In the genomic region with DNA sequence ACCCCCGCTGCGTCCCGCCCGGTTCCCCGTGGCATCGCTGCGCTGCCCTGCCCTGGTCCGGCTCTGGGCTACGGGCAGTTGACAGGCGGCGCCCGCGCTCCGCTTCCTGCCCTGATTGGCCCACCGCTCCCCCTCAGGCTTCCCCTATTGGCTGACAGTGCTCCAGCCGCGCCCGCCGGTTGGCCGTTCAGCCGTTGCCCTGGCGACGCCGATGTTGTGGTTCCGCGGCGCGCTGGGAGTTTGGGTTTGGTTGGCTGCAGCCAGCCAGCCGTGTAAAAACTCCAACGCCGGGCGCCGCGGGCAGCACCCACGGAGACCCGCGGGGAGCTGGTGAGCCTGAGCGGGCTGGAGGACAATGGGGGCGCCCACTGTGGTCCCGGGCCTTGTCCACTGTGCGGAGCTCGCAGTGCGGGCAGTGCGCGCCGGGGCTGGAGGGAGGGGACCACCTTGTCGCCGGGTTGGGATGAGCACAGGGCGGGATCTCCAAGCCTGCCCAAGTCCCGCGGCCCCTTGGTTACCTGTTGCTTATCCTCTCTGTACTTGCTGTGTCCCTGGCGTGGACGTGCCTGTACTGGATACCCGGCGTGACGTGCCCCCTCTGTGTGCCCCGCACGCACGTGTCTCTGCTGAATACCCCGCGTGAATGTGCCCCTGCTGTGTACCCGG, we compare ENCODE assay signal across 8 cellular contexts. TPM values are rescaled to one million over a fixed set of nuclear protein-coding genes. Genes with fewer than 3 reads are reported as not detected.
A peak's percentile ranks its signal among the peaks of the same experiment; 100 is the strongest.
DNase-seq lines count a peak whose midpoint lies in the region; ATAC-seq and TF ChIP-seq lines count a peak whose summit lies in the region.

A gene (plus strand): TSS at position 243 of the 666 bp plus-strand sequence. CDS start 766 bp downstream, outside the sequence.

- H3K9me3 ChIP-seq in Karpas-422 (ENCODE audit: low read length) (no peaks in the 10 kb centered on the region), adrenal gland (replicated peaks in 1 of 3) (no peaks in the 10 kb centered on the region), left ventricle myocardium inferior (replicated peaks) (no peaks in the 10 kb centered on the region), tibial artery (no peaks in the 10 kb centered on the region)

- TF ChIP-seq CTCF in GM23338 (conservative IDR thresholded peaks at IDR 0.05; ENCODE audit: low read depth in 2 of 2) (peak in 1 of 2 experiments; percentile 31; a peak in 2 of 4 replicates), adrenal gland (IDR thresholded peaks at IDR 0.05) (peak in 1 of 6 experiments; percentile 19), left ventricle myocardium inferior (IDR thresholded peaks at IDR 0.05; ENCODE audit: borderline replicate concordance) (peak; percentile 47), tibial artery (IDR thresholded peaks at IDR 0.05) (peak; percentile 28 to 34)

- H3K9me3 Mint-ChIP-seq in GM23338: no peaks in the 10 kb centered on the region

- peaks cover 41% of the 10 kb centered on the region for H3K4me1 Mint-ChIP-seq in GM23338

- peaks cover 38% of the 10 kb centered on the region for H3K27me3 Mint-ChIP-seq in GM23338 (ENCODE audit: insufficient read depth, low read depth, poor library complexity)

- peak within 1 kb of the TSS; percentile 92 for H2AFZ ChIP-seq in GM23338
- no peak within 1 kb of the TSS for H2AFZ ChIP-seq in Karpas-422 (ENCODE audit: low read length)

- H3K4me3 ChIP-seq in GM23338: peak within 1 kb of the TSS; percentile 76
- H3K4me3 ChIP-seq in Karpas-422 (ENCODE audit: low read length): peak within 1 kb of the TSS; percentile 51; the same call in 1 of the 2 replicates
- H3K4me3 ChIP-seq in adrenal gland: peak within 1 kb of the TSS in 2 of 4 donors; percentile 25 to 55
- peak within 1 kb of the TSS; percentile 79 for H3K4me3 ChIP-seq in left ventricle myocardium inferior
- peak within 1 kb of the TSS; percentile 46 to 62 for H3K4me3 ChIP-seq in tibial artery

- TF ChIP-seq POLR2A in adrenal gland (IDR thresholded peaks at IDR 0.05): no peak

- peaks cover 5% of the 10 kb centered on the region; the same call in 1 of the 2 replicates for H3K9me2 ChIP-seq in GM23338 (ENCODE audit: insufficient read depth)
- H3K9me2 ChIP-seq in Karpas-422 (replicated peaks; ENCODE audit: insufficient read depth, low read length): no peaks in the 10 kb centered on the region

- H3K9ac ChIP-seq in Karpas-422 (ENCODE audit: low read length): no peak within 1 kb of the TSS

- intact Hi-C loops in adrenal gland (cut with DNase I) (loop anchor here in 1 of 2 donors (10.0 kb wide), 1 partner anchor 59 kb away; no protein-coding TSS in a partner anchor), left ventricle myocardium inferior (cut with micrococcal nuclease) (no loop called here), tibial artery (cut with DNase I; ENCODE audit: low total_unique reads) (loop anchor here (2.0 kb wide), 1 partner anchor 75 kb away; no protein-coding TSS in a partner anchor)

- peak; percentile 94 for ATAC-seq in GM23338

- H3K36me3 ChIP-seq in GM23338 (ENCODE audit: insufficient read depth): no peaks in the 10 kb centered on the region
- H3K36me3 ChIP-seq in Karpas-422 (ENCODE audit: insufficient read depth, low read length): no peaks in the 10 kb centered on the region
- H3K36me3 ChIP-seq in adrenal gland (replicated peaks in 1 of 2): no peaks in the 10 kb centered on the region
- H3K36me3 ChIP-seq in left ventricle myocardium inferior: no peaks in the 10 kb centered on the region
- H3K36me3 ChIP-seq in tibial artery: no peaks in the 10 kb centered on the region

- H3K4me3 Mint-ChIP-seq in GM23338: peak within 1 kb of the TSS; percentile 87

- H3K79me2 ChIP-seq in GM23338 (replicated peaks; ENCODE audit: insufficient read depth) (no peaks in the 10 kb centered on the region), Karpas-422 (ENCODE audit: low read length) (no peaks in the 10 kb centered on the region)

- peak within 1 kb of the TSS; percentile 92 for H3K4me2 ChIP-seq in GM23338
- H3K4me2 ChIP-seq in Karpas-422 (ENCODE audit: low read depth, low read length, poor library complexity, severe bottlenecking): peak within 1 kb of the TSS; percentile 52

- H3K27me3 ChIP-seq in GM23338 (ENCODE audit: insufficient read depth) (peaks cover 37% of the 10 kb centered on the region), Karpas-422 (ENCODE audit: low read length) (no peaks in the 10 kb centered on the region), adrenal gland (no peaks in the 10 kb centered on the region), left ventricle myocardium inferior (ENCODE audit: low read depth) (peaks cover 52% of the 10 kb centered on the region), tibial artery (peaks cover 0 to 3% of the 10 kb centered on the region in 2 donors)

- 0 to 1% (median 1%) methylated on average over 20 to 62 of the region's 62 CpGs for WGBS in adrenal gland, 4 donors

- no peaks in the 10 kb centered on the region for H3F3A ChIP-seq in GM23338 (replicated peaks; ENCODE audit: low read depth)

- H3K36me3 Mint-ChIP-seq in GM23338 (ENCODE audit: low read depth): no peaks in the 10 kb centered on the region

- H3K27ac ChIP-seq in GM23338 (ENCODE audit: low read depth): no peak within 1 kb of the TSS
- H3K27ac ChIP-seq in Karpas-422 (ENCODE audit: low read length): no peak within 1 kb of the TSS
- no peak within 1 kb of the TSS for H3K27ac ChIP-seq in adrenal gland
- no peak within 1 kb of the TSS for H3K27ac ChIP-seq in left ventricle myocardium inferior (replicated peaks)
- no peak within 1 kb of the TSS for H3K27ac ChIP-seq in tibial artery

- DNase-seq in ELF-1 (ENCODE audit: low read depth, low spot score): peak; percentile 95
- DNase-seq in GM23338 (ENCODE audit: low spot score): peak; percentile 95
- DNase-seq in Karpas-422: peak; percentile 88
- peak; percentile 94 for DNase-seq in SW480 (ENCODE audit: low spot score)
- DNase-seq in adrenal gland: peak; percentile 90 to 96 (median 93)
- DNase-seq in left ventricle myocardium inferior: peak; percentile 93
- DNase-seq in pons (ENCODE audit: low spot score): peak; percentile 62
- peak; percentile 89 to 93 for DNase-seq in tibial artery

- H4K20me1 ChIP-seq in GM23338 (replicated peaks; ENCODE audit: insufficient read depth) (no peaks in the 10 kb centered on the region), Karpas-422 (ENCODE audit: insufficient read depth, low read depth, low read length) (no peaks in the 10 kb centered on the region)

- H3K27ac Mint-ChIP-seq in GM23338: no peak within 1 kb of the TSS

- H3K4me1 ChIP-seq in GM23338 (ENCODE audit: insufficient read depth): peaks cover 30% of the 10 kb centered on the region
- peaks cover 4% of the 10 kb centered on the region for H3K4me1 ChIP-seq in Karpas-422 (ENCODE audit: low read length)
- H3K4me1 ChIP-seq in adrenal gland (replicated peaks in 1 of 2): peaks cover 9 to 10% of the 10 kb centered on the region in 2 donors
- H3K4me1 ChIP-seq in left ventricle myocardium inferior: peaks cover 15% of the 10 kb centered on the region
- H3K4me1 ChIP-seq in tibial artery: peaks cover 0 to 17% (median 11%) of the 10 kb centered on the region in 4 donors

TF ChIP-seq in GM23338, 12 proteins besides CTCF, POLR2A, EP300 and RAD21:
- TF ChIP-seq, protein P1, sequence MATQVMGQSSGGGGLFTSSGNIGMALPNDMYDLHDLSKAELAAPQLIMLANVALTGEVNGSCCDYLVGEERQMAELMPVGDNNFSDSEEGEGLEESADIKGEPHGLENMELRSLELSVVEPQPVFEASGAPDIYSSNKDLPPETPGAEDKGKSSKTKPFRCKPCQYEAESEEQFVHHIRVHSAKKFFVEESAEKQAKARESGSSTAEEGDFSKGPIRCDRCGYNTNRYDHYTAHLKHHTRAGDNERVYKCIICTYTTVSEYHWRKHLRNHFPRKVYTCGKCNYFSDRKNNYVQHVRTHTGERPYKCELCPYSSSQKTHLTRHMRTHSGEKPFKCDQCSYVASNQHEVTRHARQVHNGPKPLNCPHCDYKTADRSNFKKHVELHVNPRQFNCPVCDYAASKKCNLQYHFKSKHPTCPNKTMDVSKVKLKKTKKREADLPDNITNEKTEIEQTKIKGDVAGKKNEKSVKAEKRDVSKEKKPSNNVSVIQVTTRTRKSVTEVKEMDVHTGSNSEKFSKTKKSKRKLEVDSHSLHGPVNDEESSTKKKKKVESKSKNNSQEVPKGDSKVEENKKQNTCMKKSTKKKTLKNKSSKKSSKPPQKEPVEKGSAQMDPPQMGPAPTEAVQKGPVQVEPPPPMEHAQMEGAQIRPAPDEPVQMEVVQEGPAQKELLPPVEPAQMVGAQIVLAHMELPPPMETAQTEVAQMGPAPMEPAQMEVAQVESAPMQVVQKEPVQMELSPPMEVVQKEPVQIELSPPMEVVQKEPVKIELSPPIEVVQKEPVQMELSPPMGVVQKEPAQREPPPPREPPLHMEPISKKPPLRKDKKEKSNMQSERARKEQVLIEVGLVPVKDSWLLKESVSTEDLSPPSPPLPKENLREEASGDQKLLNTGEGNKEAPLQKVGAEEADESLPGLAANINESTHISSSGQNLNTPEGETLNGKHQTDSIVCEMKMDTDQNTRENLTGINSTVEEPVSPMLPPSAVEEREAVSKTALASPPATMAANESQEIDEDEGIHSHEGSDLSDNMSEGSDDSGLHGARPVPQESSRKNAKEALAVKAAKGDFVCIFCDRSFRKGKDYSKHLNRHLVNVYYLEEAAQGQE (IDR thresholded peaks at IDR 0.05; ENCODE audit: unreplicated experiment): no peak
- TF ChIP-seq POLR2AphosphoS5 (IDR thresholded peaks at IDR 0.05; ENCODE audit: low read depth): no peak

RNA-seq across cellular contexts. Expression of the gene that starts here (rescaled TPM):
- total RNA-seq in GM23338 (2014; rRNA removed; shearing (Covaris generic)): 0.42 and 1.6 TPM in 2 replicates
- 1.7 and 2.1 TPM in 2 replicates for polyA plus RNA-seq in GM23338 (2016; fragmentation: Nextera tagmentation; extraction: Ambion mirVana)
- not detected in 2 replicates for total RNA-seq in Karpas-422 (2014; rRNA removed; shearing (Covaris generic); ENCODE audit: low replicate concordance)
- 1 to 10 TPM in 1 of 8 donors, not detected in 7; 1.7 TPM for total RNA-seq in adrenal gland
- polyA plus RNA-seq in adrenal gland: not detected
- total RNA-seq in left ventricle myocardium inferior: not detected

Comparison
In these comparisons a context has a peak if more than half of its experiments do, and no peak if none do; other contexts are left out.
1. Peak in DNase-seq, H3K4me3 ChIP-seq and H3K4me2 ChIP-seq in Karpas-422; RNA of the gene not detected or under 1 TPM.
2. Peak in DNase-seq and H3K4me3 ChIP-seq in left ventricle myocardium inferior; RNA of the gene not detected or under 1 TPM.